8 cellular contexts compared by ENCODE assay signal in the genomic region with DNA sequence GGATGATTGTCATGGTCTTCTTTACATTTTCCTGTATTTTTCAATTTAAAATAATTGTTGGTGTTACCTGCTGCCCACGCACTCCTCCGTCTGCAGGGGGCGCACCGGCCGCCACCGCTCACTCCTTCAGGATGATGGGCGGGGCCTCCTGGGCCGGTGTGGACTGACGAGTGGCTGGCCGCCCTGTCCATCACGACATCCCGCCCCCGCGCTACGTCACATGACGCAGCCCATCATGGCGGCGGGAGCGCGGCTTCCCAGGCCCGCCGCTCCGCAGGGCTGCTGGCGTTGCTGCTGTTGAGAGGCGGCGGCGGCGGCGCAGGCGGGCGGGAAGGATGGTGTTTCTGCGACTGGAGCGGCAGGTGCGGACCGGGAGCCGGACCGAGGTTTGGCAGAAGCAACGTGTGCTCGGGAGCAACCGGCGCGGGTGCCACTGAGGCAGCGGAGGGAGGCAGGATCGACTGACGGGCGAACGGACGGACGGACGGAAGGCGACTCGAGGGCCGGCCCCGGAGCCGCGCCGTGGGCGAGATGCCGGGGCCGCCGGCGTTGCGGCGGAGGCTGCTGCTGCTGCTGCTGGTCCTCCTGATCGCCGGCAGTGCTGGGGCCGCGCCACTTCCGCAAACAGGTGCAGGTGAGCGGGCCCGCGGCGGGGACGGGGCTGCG. TPM values are rescaled to one million over a fixed set of nuclear protein-coding genes. Genes with fewer than 3 reads are reported as not detected.
A peak's percentile ranks its signal among the peaks of the same experiment; 100 is the strongest.
DNase-seq lines count a peak whose midpoint lies in the region; ATAC-seq, FAIRE-seq and TF ChIP-seq lines count a peak whose summit lies in the region.

A gene (plus strand): TSS at position 216 of the 666 bp plus-strand sequence. CDS start 316 bp downstream, at position 532.

- H3K4ac ChIP-seq in H1 (replicated peaks; ENCODE audit: insufficient read length, low read depth, low read length), result no peak within 1 kb of the TSS
- no peak within 1 kb of the TSS for H3K4ac ChIP-seq in mesendoderm (ENCODE audit: low read depth, low read length)

- H3K4me2 ChIP-seq in H1 (ENCODE audit: insufficient read depth in 1 of 2, low read depth in 2 of 2, low read length in 2 of 2) (peak within 1 kb of the TSS; percentile 83 to 88), mesendoderm (ENCODE audit: low read length) (peak within 1 kb of the TSS; percentile 13)

- H2BK15ac ChIP-seq in H1 (ENCODE audit: low read length), result no peak within 1 kb of the TSS; the same call in 1 of the 2 replicates
- H2BK15ac ChIP-seq in mesendoderm (replicated peaks; ENCODE audit: low read depth), result no peak within 1 kb of the TSS

- H3K79me1 ChIP-seq in H1 (ENCODE audit: low read depth, low read length) (no peaks in the 10 kb centered on the region; the same call in 1 of the 2 replicates), mesendoderm (ENCODE audit: low read length) (peaks cover 3% of the 10 kb centered on the region)

- peak; percentile 71 to 89 (median 85) for TF ChIP-seq CTCF in H1 (IDR thresholded peaks at IDR 0.05; ENCODE audit: control extremely low read depth in 1 of 3, insufficient read depth in 1 of 3, low read depth in 1 of 3, low read length in 3 of 3)

- peak within 1 kb of the TSS; percentile 62 for H3K56ac ChIP-seq in H1 (replicated peaks; ENCODE audit: insufficient read length, low read depth, low read length)
- peak within 1 kb of the TSS; percentile 91 for H3K56ac ChIP-seq in mesendoderm (ENCODE audit: low read length)

- H3K23me2 ChIP-seq in H1 (ENCODE audit: low read depth, low read length), result no peaks in the 10 kb centered on the region

- H2BK120ac ChIP-seq in H1 (replicated peaks; ENCODE audit: low read depth, low read length) (no peak within 1 kb of the TSS), mesendoderm (ENCODE audit: low read depth, low read length) (no peak within 1 kb of the TSS)

- H3K18ac ChIP-seq in H1 (ENCODE audit: extremely low read depth, low read length) (no peak within 1 kb of the TSS; the same call in 1 of the 2 replicates), mesendoderm (ENCODE audit: low read length) (peak within 1 kb of the TSS; percentile 44)

- peak in 1 of 2 experiments; percentile 18; a peak in 1 of 3 replicates for TF ChIP-seq EP300 in H1 (IDR thresholded peaks at IDR 0.05; ENCODE audit: borderline replicate concordance in 1 of 2, low read depth in 2 of 2, low read length in 2 of 2)

- H2BK12ac ChIP-seq in H1 (ENCODE audit: low read depth, low read length), result no peak within 1 kb of the TSS

- TF ChIP-seq POLR2A in H1 (IDR thresholded peaks at IDR 0.05; ENCODE audit: control extremely low read depth in 1 of 2, low read depth in 2 of 2, low read length in 2 of 2), result peak; percentile 80 to 81

- WGBS in H1 (ENCODE audit: extremely low coverage in 1 of 2, insufficient coverage in 1 of 2, insufficient read length in 1 of 2, insufficient replicate concordance in 2 of 2, low coverage in 1 of 2, low lambda C conversion rate in 2 of 2, missing lambda C conversion rate in 1 of 2), 2 experiments, result 1% methylated on average over 65 of the region's 75 CpGs; no CpG with 5 or more reads in 1 of the 2 experiments
- no CpG with 5 or more reads among the region's 75 CpGs for WGBS in mesendoderm (ENCODE audit: extremely low coverage, insufficient coverage, low lambda C conversion rate)

- H3K79me2 ChIP-seq in H1 (ENCODE audit: control insufficient read depth in 1 of 2, insufficient read depth in 2 of 2, low read length in 2 of 2) (peaks cover 4 to 44% of the 10 kb centered on the region in 2 experiments; a peak in 3 of 4 replicates), mesendoderm (ENCODE audit: control insufficient read depth, insufficient read depth, low read length) (peaks cover 20% of the 10 kb centered on the region)

- H3K23ac ChIP-seq in H1 (ENCODE audit: insufficient read length) (no peak within 1 kb of the TSS), mesendoderm (ENCODE audit: low read length) (no peak within 1 kb of the TSS)

- POLR2A ChIA-PET in H1 (lab: Charles Lee; ENCODE audit: partially characterized antibody), result interaction anchor here (0.6 to 0.8 kb wide), 2 partner anchors 11 to 231 kb away, joined by 3 read pairs; no protein-coding TSS in a partner anchor

- CTCF ChIA-PET in H1 (lab: Charles Lee; ENCODE audit: partially characterized antibody), result interaction anchor here (0.7 to 3.6 kb wide), 11 partner anchors 10 to 91 kb away, joined by 3 to 95 read pairs (median 5); no protein-coding TSS in a partner anchor

- H3K4me1 ChIP-seq in H1 (replicated peaks in 1 of 4; ENCODE audit: control insufficient read depth in 3 of 4, insufficient read depth in 4 of 4, low read length in 3 of 4), result peaks cover 2 to 11% (median 6%) of the 10 kb centered on the region in 4 experiments; a peak in 5 of 7 replicates
- peaks cover 4% of the 10 kb centered on the region for H3K4me1 ChIP-seq in mesendoderm (ENCODE audit: control insufficient read depth, low read depth, low read length)

- peak; percentile 91 for DNase-seq in COR-L47 (lab: John Stamatoyannopoulos, UW)
- peak; percentile 98 for DNase-seq in HT-29 (ENCODE audit: low spot score)
- peak; percentile 89 for DNase-seq in NOMO-1 treated with DMSO at 0.1 percent for 48 hours (lab: John Stamatoyannopoulos, UW; ENCODE audit: unreplicated experiment)
- DNase-seq in activated CD8-positive, alpha-beta memory T cell treated with anti-CD3 and anti-CD28 coated beads for 4 hours (ENCODE audit: low read depth in 2 of 2), result peak; percentile 92
- DNase-seq in H1 (ENCODE audit: low read depth in 1 of 2, low spot score in 2 of 2), result peak; percentile 76 to 100
- peak; percentile 92 for DNase-seq in mesendoderm
- peak; percentile 93 for DNase-seq in stimulated activated CD8-positive, alpha-beta memory T cell treated with anti-CD3 and anti-CD28 coated beads, Interleukin-15, amount 100 ng/mL, for 1 hour (ENCODE audit: low read depth)

- H3K36me3 ChIP-seq in H1 (ENCODE audit: control insufficient read depth in 2 of 4, insufficient read depth in 4 of 4, low read length in 3 of 4), result no peaks in the 10 kb centered on the region
- no peaks in the 10 kb centered on the region for H3K36me3 ChIP-seq in mesendoderm (ENCODE audit: control insufficient read depth, insufficient read depth, low read length)

- H2AK5ac ChIP-seq in H1 (ENCODE audit: low read depth, low read length) (no peak within 1 kb of the TSS), mesendoderm (ENCODE audit: low read length) (no peak within 1 kb of the TSS)

- H2BK20ac ChIP-seq in H1 (ENCODE audit: low read length), result no peak within 1 kb of the TSS

- H2AFZ ChIP-seq in H1 (ENCODE audit: low read length), result peak within 1 kb of the TSS; percentile 71; the same call in 1 of the 2 replicates

- H3K9me3 ChIP-seq in H1 (ENCODE audit: insufficient read depth in 2 of 2, low read depth in 1 of 2, low read length in 1 of 2), result peaks cover 2 to 6% of the 10 kb centered on the region in 2 experiments; a peak in 3 of 4 replicates

- H2BK5ac ChIP-seq in H1 (ENCODE audit: low read depth, low read length) (peak within 1 kb of the TSS; percentile 68; the same call in 1 of the 2 replicates), mesendoderm (ENCODE audit: low read length) (no peak within 1 kb of the TSS)

- H4K8ac ChIP-seq in H1 (ENCODE audit: extremely low read depth, insufficient read depth, low read length), result peak within 1 kb of the TSS; percentile 95; the same call in 1 of the 2 replicates
- H4K8ac ChIP-seq in mesendoderm (ENCODE audit: low read depth, low read length), result no peak within 1 kb of the TSS

- peaks cover 3 to 5% of the 10 kb centered on the region in 2 experiments for H4K20me1 ChIP-seq in H1 (replicated peaks in 1 of 2; ENCODE audit: control insufficient read depth in 1 of 2, insufficient read depth in 2 of 2, low read length in 2 of 2)

- TF ChIP-seq RAD21 in H1 (IDR thresholded peaks at IDR 0.05 in 1 of 2, conservative IDR thresholded peaks at IDR 0.05 in 1 of 2; ENCODE audit: low read depth in 2 of 2, low read length in 2 of 2), result peak; percentile 58 to 61

- H3K27ac ChIP-seq in H1 (ENCODE audit: low read depth, low read length) (peak within 1 kb of the TSS; percentile 75; the same call in 1 of the 2 replicates), mesendoderm (ENCODE audit: low read depth, low read length) (no peak within 1 kb of the TSS)

- peak; percentile 96 for ATAC-seq in GM19468 (IDR thresholded peaks at IDR 0.05; ENCODE audit: extremely low read depth, unreplicated experiment)

- H3K9ac ChIP-seq in H1 (replicated peaks in 1 of 4; ENCODE audit: extremely low read depth in 1 of 4, low read depth in 3 of 4, low read length in 3 of 4) (peak within 1 kb of the TSS; percentile 71 to 95 (median 76)), mesendoderm (ENCODE audit: low read length) (peak within 1 kb of the TSS; percentile 78)

- H4K91ac ChIP-seq in H1 (replicated peaks; ENCODE audit: insufficient read length, low read length), result no peak within 1 kb of the TSS

- no peaks in the 10 kb centered on the region for H3K27me3 ChIP-seq in H1 (replicated peaks in 1 of 4; ENCODE audit: control insufficient read depth in 3 of 4, extremely low read depth in 1 of 4, insufficient read depth in 3 of 4, low read length in 3 of 4)
- no peaks in the 10 kb centered on the region for H3K27me3 ChIP-seq in mesendoderm (ENCODE audit: insufficient read depth, low read length, poor library complexity)

- H4K5ac ChIP-seq in H1 (ENCODE audit: insufficient read length, low read depth, low read length) (peak within 1 kb of the TSS; percentile 80), mesendoderm (ENCODE audit: low read length) (no peak within 1 kb of the TSS)

- no peak within 1 kb of the TSS for H3K14ac ChIP-seq in H1 (ENCODE audit: insufficient read length)

- FAIRE-seq in H1 (lab: Jason Lieb, UNC), result no peak

- H3K4me3 ChIP-seq in H1 (ENCODE audit: extremely low read depth in 1 of 4, insufficient read depth in 2 of 4, low read depth in 3 of 4, low read length in 4 of 4) (peak within 1 kb of the TSS; percentile 86 to 88 (median 86)), mesendoderm (ENCODE audit: low read length) (peak within 1 kb of the TSS; percentile 84)

TF ChIP-seq in H1, 55 proteins besides CTCF, POLR2A, EP300 and RAD21 (continues in another document):
- no peak for TF ChIP-seq GTF2F1 (IDR thresholded peaks at IDR 0.05; ENCODE audit: borderline replicate concordance, low read depth, low read length)
- no peak for TF ChIP-seq TCF12 (IDR thresholded peaks at IDR 0.05; ENCODE audit: low read depth, low read length)
- no peak for TF ChIP-seq NANOG (IDR thresholded peaks at IDR 0.05; ENCODE audit: insufficient read depth, low read depth, low read length, poor library complexity, severe bottlenecking)

RNA-seq across cellular contexts. Expression of the gene that starts here (rescaled TPM):
- total RNA-seq in HT-29 (2014; rRNA removed; shearing (Covaris generic)), result 23.1 and 26.8 TPM in 2 replicates
- total RNA-seq in H1 (2021; fragmentation: NEBNext Ultra II Directional; extraction: Animal tissue kit (Norgen Biotek cat#: 25700)), result 26.8 and 30.7 TPM in 2 replicates
- polyA plus RNA-seq in H1 (2011; rRNA removed), result 9.7 and 11.3 TPM in 2 replicates
- polyA plus RNA-seq in H1 (2011; cell fraction: cytosol; rRNA removed), result 8.8 TPM
- polyA plus RNA-seq in H1 (2011; cell fraction: nucleus; rRNA removed), result 15.7 TPM
- 11.1 to 13.4 TPM (median 12.7 TPM) in 4 replicates for polyA plus RNA-seq in H1 (2012, experiment 1 of 2)
- polyA plus RNA-seq in H1 (2012, experiment 2 of 2), result 3.1 TPM
- polyA plus RNA-seq in H1 (2013, experiment 1 of 2), result 17.8 TPM
- 19.3 TPM for polyA plus RNA-seq in H1 (2013, experiment 2 of 2)
- 18.6 and 20.3 TPM in 2 replicates for polyA minus RNA-seq in H1 (2011; rRNA and poly(A)+ RNA removed)
- polyA minus RNA-seq in H1 (2011; cell fraction: cytosol; rRNA and poly(A)+ RNA removed), result 17.8 TPM
- polyA minus RNA-seq in H1 (2011; cell fraction: nucleus; rRNA and poly(A)+ RNA removed), result 20.2 TPM
- 10.1 TPM for polyA plus RNA-seq in mesendoderm (2013, experiment 1 of 2)
- polyA plus RNA-seq in mesendoderm (2013, experiment 2 of 2), result 9.7 TPM
